In genomic region chr11:36683823-36684222, GRCh38 we compare ENCODE assay signal across 22 cellular contexts.
A peak's percentile ranks its signal among the peaks of the same experiment; 100 is the strongest.
DNase-seq lines count a peak whose midpoint lies in the region; ATAC-seq and TF ChIP-seq lines count a peak whose summit lies in the region.
"Had no signal": no experiment of that assay in that cellular context is flagged by ENCODE, and none has a peak within 500 bp of the region (broad histone marks: within the 10 kb centered on the region; RNA-seq: fewer than 3 reads in every experiment).

No MANE protein-coding gene starts in this region.

- DNase-seq in DND-41: peak; percentile 76
- DNase-seq in Jurkat, Clone E6-1 (ENCODE audit: low read depth, low spot score): peak; percentile 90
- peak; percentile 60 for DNase-seq in NAMALWA (ENCODE audit: low spot score)
- no peak for DNase-seq in MM.1S
- no peak for DNase-seq in activated T-helper 2 cell treated with anti-CD3 and anti-CD28 coated beads, Interferon-gamma antibody, Interleukin-2, Interleukin-4, amounts not matched to agents 10 μg/mL and 5 μg/mL and 100 μg/mL, durations not matched to agents 14 hours and 24 hours and 36 hours (ENCODE audit: low spot score)
- no peak for DNase-seq in spleen
- no peak for DNase-seq in stimulated activated naive CD8-positive, alpha-beta T cell treated with anti-CD3 and anti-CD28 coated beads, Interleukin-15, amount 100 ng/mL, for 72 hours
- DNase-seq: AML-193; Caco-2; Calu3; CD4-positive, alpha-beta T cell; CD8-positive, alpha-beta T cell; DMS79 treated with DMSO at 0.1 percent for 48 hours; EL; GDM1 had no signal

- no peak overlapping the region for H3K27ac Mint-ChIP-seq in activated T-helper 2 cell treated with anti-CD3 and anti-CD28 coated beads, Interferon-gamma antibody, Interleukin-2, Interleukin-4, amounts not matched to agents 10 μg/mL and 5 μg/mL and 100 μg/mL, durations not matched to agents 14 hours and 24 hours and 36 hours
- no peak overlapping the region for H3K27ac Mint-ChIP-seq in stimulated activated naive CD8-positive, alpha-beta T cell treated with anti-CD3 and anti-CD28 coated beads, Interleukin-15, amount 100 ng/mL, for 72 hours
- H3K27ac Mint-ChIP-seq: B cell; CD4-positive, alpha-beta T cell; CD8-positive, alpha-beta T cell had no signal

- H3K9ac ChIP-seq in DND-41 (ENCODE audit: low read depth, low read length) (peak overlapping the region; percentile 56), OCI-LY1 (ENCODE audit: low read length) (peak overlapping the region; percentile 24; the same call in 1 of the 2 replicates), MM.1S (ENCODE audit: low read length) (no peak overlapping the region)
- H3K9ac ChIP-seq: BLaER1 treated with 17β-estradiol and CSF1 and Interleukin-3, amounts not matched to agents 10 nM and 100 nM had no signal

- H3K9me2 ChIP-seq in OCI-LY1 (ENCODE audit: low read depth, low read length) (no peaks in the 10 kb centered on the region), MM.1S (replicated peaks; ENCODE audit: insufficient read depth, low read length) (no peaks in the 10 kb centered on the region)

- H3K4me2 ChIP-seq in DND-41 (ENCODE audit: insufficient read depth, low read length) (peak overlapping the region; percentile 56), OCI-LY1 (ENCODE audit: low read length) (0 out of 2 replicates have a peak overlapping the region, but pooled peaks have one; percentile 21), MM.1S (ENCODE audit: low read depth, low read length) (no peak overlapping the region)
- H3K4me2 ChIP-seq: A549; BLaER1 treated with 17β-estradiol and CSF1 and Interleukin-3, amounts not matched to agents 10 nM and 100 nM had no signal

- H3K36me3 Mint-ChIP-seq in activated T-helper 2 cell treated with anti-CD3 and anti-CD28 coated beads, Interferon-gamma antibody, Interleukin-2, Interleukin-4, amounts not matched to agents 10 μg/mL and 5 μg/mL and 100 μg/mL, durations not matched to agents 14 hours and 24 hours and 36 hours (ENCODE audit: low read depth): no peaks in the 10 kb centered on the region
- H3K36me3 Mint-ChIP-seq: CD8-positive, alpha-beta T cell had no signal

- TF ChIP-seq CTCF in DND-41 (IDR thresholded peaks at IDR 0.05; ENCODE audit: borderline replicate concordance, extremely low read depth, low read length, poor library complexity, severe bottlenecking): no peak
- no peak for TF ChIP-seq CTCF in OCI-LY1 (IDR thresholded peaks at IDR 0.05; ENCODE audit: low read length)
- no peak for TF ChIP-seq CTCF in MM.1S (IDR thresholded peaks at IDR 0.05; ENCODE audit: low read length)
- no peak for TF ChIP-seq CTCF in spleen (IDR thresholded peaks at IDR 0.05 in 8 of 11, conservative IDR thresholded peaks at IDR 0.05 in 3 of 11)

- WGBS in spleen, 5 donors: 70 to 82% (median 79%) methylated on average over 1 of the region's 1 CpG

- no peak for TF ChIP-seq POLR2A in spleen (IDR thresholded peaks at IDR 0.05)

- peaks cover 35% of the 10 kb centered on the region for H3K27me3 Mint-ChIP-seq in activated T-helper 2 cell treated with anti-CD3 and anti-CD28 coated beads, Interferon-gamma antibody, Interleukin-2, Interleukin-4, amounts not matched to agents 10 μg/mL and 5 μg/mL and 100 μg/mL, durations not matched to agents 14 hours and 24 hours and 36 hours (ENCODE audit: low read depth)
- H3K27me3 Mint-ChIP-seq in stimulated activated naive CD8-positive, alpha-beta T cell treated with anti-CD3 and anti-CD28 coated beads, Interleukin-15, amount 100 ng/mL, for 72 hours: peaks cover 67% of the 10 kb centered on the region

- H3F3A ChIP-seq in OCI-LY1 (ENCODE audit: insufficient read depth, low read length) (no peaks in the 10 kb centered on the region), MM.1S (ENCODE audit: insufficient read depth, low read length) (no peaks in the 10 kb centered on the region)

- H3K4me1 ChIP-seq in DND-41 (ENCODE audit: insufficient read depth, low read length) (peaks cover 96% of the 10 kb centered on the region), OCI-LY1 (ENCODE audit: insufficient read depth, low read length, severe bottlenecking) (peaks cover 62% of the 10 kb centered on the region), MM.1S (ENCODE audit: low read length) (no peaks in the 10 kb centered on the region), spleen (no peaks in the 10 kb centered on the region)
- H3K4me1 ChIP-seq: A549; BLaER1 treated with 17β-estradiol and CSF1 and Interleukin-3, amounts not matched to agents 10 nM and 100 nM; Caco-2 had no signal

- H3K9me3 ChIP-seq in DND-41 (ENCODE audit: insufficient read depth, low read length, severe bottlenecking) (peaks cover 13% of the 10 kb centered on the region), OCI-LY1 (ENCODE audit: low read length) (0 out of 2 replicates have a peak, but pooled peaks cover 3% of the 10 kb centered on the region), MM.1S (replicated peaks; ENCODE audit: insufficient read depth, low read length) (no peaks in the 10 kb centered on the region), spleen (peaks cover 0 to 5% (median 0%) of the 10 kb centered on the region in 8 donors)
- H3K9me3 ChIP-seq: A549, Caco-2 had no signal

- no peak overlapping the region for H2AFZ ChIP-seq in DND-41 (ENCODE audit: low read depth, low read length)
- no peak overlapping the region for H2AFZ ChIP-seq in OCI-LY1 (ENCODE audit: low read length)
- no peak overlapping the region for H2AFZ ChIP-seq in MM.1S (ENCODE audit: low read length)

- no peak overlapping the region for H3K4me3 Mint-ChIP-seq in activated T-helper 2 cell treated with anti-CD3 and anti-CD28 coated beads, Interferon-gamma antibody, Interleukin-2, Interleukin-4, amounts not matched to agents 10 μg/mL and 5 μg/mL and 100 μg/mL, durations not matched to agents 14 hours and 24 hours and 36 hours (ENCODE audit: low read depth)
- H3K4me3 Mint-ChIP-seq in stimulated activated naive CD8-positive, alpha-beta T cell treated with anti-CD3 and anti-CD28 coated beads, Interleukin-15, amount 100 ng/mL, for 72 hours: no peak overlapping the region
- H3K4me3 Mint-ChIP-seq: B cell; CD4-positive, alpha-beta T cell; CD8-positive, alpha-beta T cell had no signal

- H3K27ac ChIP-seq in DND-41 (ENCODE audit: low read length) (peak overlapping the region; percentile 97), OCI-LY1 (ENCODE audit: low read depth, low read length, poor library complexity, severe bottlenecking) (peak overlapping the region; percentile 95), MM.1S (ENCODE audit: low read length) (no peak overlapping the region), spleen (no peak overlapping the region)
- H3K27ac ChIP-seq: 22Rv1; A549; BLaER1 treated with 17β-estradiol and CSF1 and Interleukin-3, amounts not matched to agents 10 nM and 100 nM; C4-2B had no signal

- H3K79me2 ChIP-seq in DND-41 (ENCODE audit: insufficient read depth, low read length): peaks cover 28% of the 10 kb centered on the region
- H3K79me2 ChIP-seq in OCI-LY1 (ENCODE audit: insufficient read depth, low read length): no peaks in the 10 kb centered on the region
- H3K79me2 ChIP-seq in MM.1S (ENCODE audit: low read length): no peaks in the 10 kb centered on the region

- H3K27me3 ChIP-seq in DND-41 (ENCODE audit: insufficient read depth, low read length, poor library complexity): no peaks in the 10 kb centered on the region
- H3K27me3 ChIP-seq in OCI-LY1 (ENCODE audit: insufficient read depth, low read length): no peaks in the 10 kb centered on the region
- no peaks in the 10 kb centered on the region for H3K27me3 ChIP-seq in MM.1S (replicated peaks; ENCODE audit: insufficient read depth, low read length)
- peaks cover 0 to 19% (median 0%) of the 10 kb centered on the region in 7 donors for H3K27me3 ChIP-seq in spleen (replicated peaks in 1 of 7)
- H3K27me3 ChIP-seq: BLaER1 treated with 17β-estradiol and CSF1 and Interleukin-3, amounts not matched to agents 10 nM and 100 nM had no signal

- peak; percentile 66 for ATAC-seq in DND-41 (ENCODE audit: insufficient read depth, low read depth)
- no peak for ATAC-seq in stimulated activated naive CD8-positive, alpha-beta T cell treated with anti-CD3 and anti-CD28 coated beads, Interleukin-15, amount 100 ng/mL, for 72 hours
- ATAC-seq: A549; CD8-positive, alpha-beta T cell; GM12878 had no signal

- no peaks in the 10 kb centered on the region for H3K9me3 Mint-ChIP-seq in activated T-helper 2 cell treated with anti-CD3 and anti-CD28 coated beads, Interferon-gamma antibody, Interleukin-2, Interleukin-4, amounts not matched to agents 10 μg/mL and 5 μg/mL and 100 μg/mL, durations not matched to agents 14 hours and 24 hours and 36 hours
- peaks cover 5 to 7% of the 10 kb centered on the region in 2 donors for H3K9me3 Mint-ChIP-seq in stimulated activated naive CD8-positive, alpha-beta T cell treated with anti-CD3 and anti-CD28 coated beads, Interleukin-15, amount 100 ng/mL, for 72 hours
- H3K9me3 Mint-ChIP-seq: CD4-positive, alpha-beta T cell had no signal

- intact Hi-C loops in activated T-helper 2 cell treated with anti-CD3 and anti-CD28 coated beads, Interferon-gamma antibody, Interleukin-2, Interleukin-4, amounts not matched to agents 10 μg/mL and 5 μg/mL and 100 μg/mL, durations not matched to agents 14 hours and 24 hours and 36 hours (cut with micrococcal nuclease): no loop called here
- intact Hi-C loops in spleen (cut with DNase I; ENCODE audit: low total_unique reads): no loop called here

- peaks cover 9% of the 10 kb centered on the region for H3K36me3 ChIP-seq in DND-41 (ENCODE audit: insufficient read depth, low read length)
- no peaks in the 10 kb centered on the region for H3K36me3 ChIP-seq in OCI-LY1 (ENCODE audit: insufficient read depth, low read length)
- H3K36me3 ChIP-seq in MM.1S (replicated peaks; ENCODE audit: insufficient read depth, low read length): no peaks in the 10 kb centered on the region
- H3K36me3 ChIP-seq in spleen: no peaks in the 10 kb centered on the region
- H3K36me3 ChIP-seq: BLaER1 treated with 17β-estradiol and CSF1 and Interleukin-3, amounts not matched to agents 10 nM and 100 nM had no signal

- H3K4me3 ChIP-seq in DND-41 (ENCODE audit: low read depth in 1 of 2, low read length in 2 of 2): no peak overlapping the region
- H3K4me3 ChIP-seq in Jurkat, Clone E6-1 (ENCODE audit: low read length): no peak overlapping the region
- peak overlapping the region; percentile 8 for H3K4me3 ChIP-seq in OCI-LY1 (ENCODE audit: low read depth, low read length, poor library complexity, severe bottlenecking)
- H3K4me3 ChIP-seq in MM.1S (ENCODE audit: low read length): no peak overlapping the region
- no peak overlapping the region for H3K4me3 ChIP-seq in spleen
- H3K4me3 ChIP-seq: A549; BLaER1 treated with 17β-estradiol and CSF1 and Interleukin-3, amounts not matched to agents 10 nM and 100 nM; GM12878 had no signal

- H4K20me1 ChIP-seq in DND-41 (ENCODE audit: insufficient read depth, low read length) (no peaks in the 10 kb centered on the region), OCI-LY1 (ENCODE audit: insufficient read depth, low read length) (no peaks in the 10 kb centered on the region), MM.1S (ENCODE audit: insufficient read depth, low read length) (no peaks in the 10 kb centered on the region)
- H4K20me1 ChIP-seq: BLaER1 treated with 17β-estradiol and CSF1 and Interleukin-3, amounts not matched to agents 10 nM and 100 nM had no signal

- no peaks in the 10 kb centered on the region for H3K4me1 Mint-ChIP-seq in activated T-helper 2 cell treated with anti-CD3 and anti-CD28 coated beads, Interferon-gamma antibody, Interleukin-2, Interleukin-4, amounts not matched to agents 10 μg/mL and 5 μg/mL and 100 μg/mL, durations not matched to agents 14 hours and 24 hours and 36 hours (ENCODE audit: low read depth)
- H3K4me1 Mint-ChIP-seq in stimulated activated naive CD8-positive, alpha-beta T cell treated with anti-CD3 and anti-CD28 coated beads, Interleukin-15, amount 100 ng/mL, for 72 hours: peaks cover 8% of the 10 kb centered on the region
- H3K4me1 Mint-ChIP-seq: B cell had no signal

Comparison
In these comparisons a context has a peak if more than half of its experiments do, and no peak if none do; other contexts are left out.
1. DNase-seq: peak in DND-41 (single experiment), Jurkat, Clone E6-1 (single experiment) and NAMALWA (single experiment); none in MM.1S (single experiment), activated T-helper 2 cell treated with anti-CD3 and anti-CD28 coated beads, Interferon-gamma antibody, Interleukin-2, Interleukin-4, amounts not matched to agents 10 μg/mL and 5 μg/mL and 100 μg/mL, durations not matched to agents 14 hours and 24 hours and 36 hours (single experiment), spleen (single experiment) and stimulated activated naive CD8-positive, alpha-beta T cell treated with anti-CD3 and anti-CD28 coated beads, Interleukin-15, amount 100 ng/mL, for 72 hours (0 of 2).
2. H3K27ac ChIP-seq: peak in DND-41 (single experiment) and OCI-LY1 (single experiment); none in MM.1S (single experiment) and spleen (0 of 8).